8 cellular contexts compared by ENCODE assay signal in genomic region chr20:44609006-44609510, GRCh38. TPM values are rescaled to one million over a fixed set of nuclear protein-coding genes. Genes with fewer than 3 reads are reported as not detected.
DNase-seq lines count a peak whose midpoint lies in the region; ATAC-seq and TF ChIP-seq lines count a peak whose summit lies in the region.

No MANE protein-coding gene starts in this region.

- CTCF ChIA-PET in activated naive CD4-positive, alpha-beta T cell treated with anti-CD3 and anti-CD28 coated beads, Interleukin-2, amount 10 ng/mL, durations not matched to agents 7 days and 5 days (lab: Charles Lee): interaction anchor here (0.6 to 4.4 kb wide), 18 partner anchors 9 to 299 kb away, joined by 3 to 37 read pairs (median 6); partner anchors contain the start of genes PKIG, SERINC3 and TTPAL

- no peak for ATAC-seq in activated naive CD4-positive, alpha-beta T cell treated with anti-CD3 and anti-CD28 coated beads, Interleukin-2, amount 50 U/mL, for 72 hours
- no peak for ATAC-seq in naive thymus-derived CD8-positive, alpha-beta T cell
- ATAC-seq in HG03342 (IDR thresholded peaks at IDR 0.05; ENCODE audit: unreplicated experiment): no peak

- peak overlapping the region; percentile 85 for H3K27ac ChIP-seq in vagina

- H3K4me3 Mint-ChIP-seq in activated naive CD4-positive, alpha-beta T cell treated with anti-CD3 and anti-CD28 coated beads, Interleukin-2, amount 10 ng/mL, durations not matched to agents 7 days and 5 days: no peak overlapping the region
- H3K4me3 Mint-ChIP-seq in naive thymus-derived CD8-positive, alpha-beta T cell: no peak overlapping the region
- no peak overlapping the region for H3K4me3 Mint-ChIP-seq in CD14-positive monocyte

- no peaks in the 10 kb centered on the region for H3K27me3 ChIP-seq in vagina

- intact Hi-C loops in vagina (cut with DNase I) (no loop called here), CD14-positive monocyte (cut with micrococcal nuclease) (loop anchor here (5.0 kb wide), 3 partner anchors 132 to 227 kb away; partner anchors contain the start of gene TTPAL (in 1 of the 2))

- TF ChIP-seq CTCF in vagina (IDR thresholded peaks at IDR 0.05): no peak
- no peak for TF ChIP-seq CTCF in CD14-positive monocyte (IDR thresholded peaks at IDR 0.05)

- H3K4me1 Mint-ChIP-seq in activated naive CD4-positive, alpha-beta T cell treated with anti-CD3 and anti-CD28 coated beads, Interleukin-2, amount 10 ng/mL, durations not matched to agents 7 days and 5 days: peaks cover 20% of the 10 kb centered on the region
- H3K4me1 Mint-ChIP-seq in naive thymus-derived CD8-positive, alpha-beta T cell: peaks cover 15 to 46% (median 35%) of the 10 kb centered on the region in 4 donors
- H3K4me1 Mint-ChIP-seq in CD14-positive monocyte: peaks cover 16% of the 10 kb centered on the region

- H3K9me3 ChIP-seq in vagina: no peaks in the 10 kb centered on the region

- POLR2A ChIA-PET in naive thymus-derived CD8-positive, alpha-beta T cell (lab: Charles Lee): interaction anchor here (0.7 to 3.7 kb wide), 12 partner anchors 9 to 394 kb away, joined by 3 to 47 read pairs (median 10); partner anchors contain the start of genes SERINC3 and TTPAL

- H3K4me1 ChIP-seq in vagina: peaks cover 30% of the 10 kb centered on the region

- no peak for DNase-seq in activated naive CD4-positive, alpha-beta T cell treated with anti-CD3 and anti-CD28 coated beads, Interleukin-2, amount 10 ng/mL, durations not matched to agents 7 days and 5 days
- DNase-seq in activated naive CD4-positive, alpha-beta T cell treated with anti-CD3 and anti-CD28 coated beads, Interleukin-2, amount 50 U/mL, for 72 hours (ENCODE audit: low spot score in 2 of 2): no peak
- DNase-seq in fibroblast of peridontal ligament (ENCODE audit: extremely low read depth) (peak; percentile 34), vagina (ENCODE audit: extremely low spot score in 2 of 2) (no peak), HuH-7.5 (ENCODE audit: low spot score) (no peak), CD14-positive monocyte (ENCODE audit: low spot score) (no peak)
- DNase-seq in naive thymus-derived CD8-positive, alpha-beta T cell: peak in 1 of 10 donors; percentile 34

- H3K4me3 ChIP-seq in vagina: no peak overlapping the region

- H3K36me3 ChIP-seq in vagina: peaks cover 0 to 9% of the 10 kb centered on the region in 2 donors

- no peak for TF ChIP-seq POLR2A in vagina (IDR thresholded peaks at IDR 0.05)

- no peaks in the 10 kb centered on the region for H3K27me3 Mint-ChIP-seq in activated naive CD4-positive, alpha-beta T cell treated with anti-CD3 and anti-CD28 coated beads, Interleukin-2, amount 10 ng/mL, durations not matched to agents 7 days and 5 days
- peaks cover 0 to 3% (median 0%) of the 10 kb centered on the region in 5 donors for H3K27me3 Mint-ChIP-seq in naive thymus-derived CD8-positive, alpha-beta T cell
- H3K27me3 Mint-ChIP-seq in CD14-positive monocyte (ENCODE audit: low read depth in 3 of 3): peaks cover 0 to 3% (median 2%) of the 10 kb centered on the region in 3 donors

- H3K27ac Mint-ChIP-seq in activated naive CD4-positive, alpha-beta T cell treated with anti-CD3 and anti-CD28 coated beads, Interleukin-2, amount 10 ng/mL, durations not matched to agents 7 days and 5 days: peak overlapping the region; percentile 19
- no peak overlapping the region for H3K27ac Mint-ChIP-seq in activated naive CD4-positive, alpha-beta T cell treated with anti-CD3 and anti-CD28 coated beads, Interleukin-2, amount 50 U/mL, for 72 hours
- H3K27ac Mint-ChIP-seq in naive thymus-derived CD8-positive, alpha-beta T cell: peak overlapping the region; percentile 43 to 100 (median 98)
- peak overlapping the region in 1 of 7 donors; percentile 35 for H3K27ac Mint-ChIP-seq in CD14-positive monocyte

- H3K36me3 Mint-ChIP-seq in activated naive CD4-positive, alpha-beta T cell treated with anti-CD3 and anti-CD28 coated beads, Interleukin-2, amount 10 ng/mL, durations not matched to agents 7 days and 5 days: peaks cover 8% of the 10 kb centered on the region
- no peaks in the 10 kb centered on the region for H3K36me3 Mint-ChIP-seq in activated naive CD4-positive, alpha-beta T cell treated with anti-CD3 and anti-CD28 coated beads, Interleukin-2, amount 50 U/mL, for 72 hours
- H3K36me3 Mint-ChIP-seq in naive thymus-derived CD8-positive, alpha-beta T cell: peaks cover 0 to 6% (median 3%) of the 10 kb centered on the region in 3 donors
- peaks cover 3 to 7% of the 10 kb centered on the region in 2 donors for H3K36me3 Mint-ChIP-seq in CD14-positive monocyte

- H3K9me3 Mint-ChIP-seq in activated naive CD4-positive, alpha-beta T cell treated with anti-CD3 and anti-CD28 coated beads, Interleukin-2, amount 10 ng/mL, durations not matched to agents 7 days and 5 days: no peaks in the 10 kb centered on the region
- H3K9me3 Mint-ChIP-seq in activated naive CD4-positive, alpha-beta T cell treated with anti-CD3 and anti-CD28 coated beads, Interleukin-2, amount 50 U/mL, for 72 hours: no peaks in the 10 kb centered on the region
- no peaks in the 10 kb centered on the region for H3K9me3 Mint-ChIP-seq in naive thymus-derived CD8-positive, alpha-beta T cell
- peaks cover 0 to 5% (median 0%) of the 10 kb centered on the region in 7 donors for H3K9me3 Mint-ChIP-seq in CD14-positive monocyte

RNA-seq across cellular contexts. Expression of gene PKIG, which starts 26.7 kb away (rescaled TPM):
- total RNA-seq in activated naive CD4-positive, alpha-beta T cell treated with anti-CD3 and anti-CD28 coated beads, Interleukin-2, amount 50 U/mL, for 72 hours: 10 to 100 TPM in 1 of 2 donors, 1 to 10 TPM in 1; 2.0 to 10.5 TPM
- total RNA-seq in naive thymus-derived CD8-positive, alpha-beta T cell: 1 to 10 TPM; 8.2 to 9.0 TPM
- polyA plus RNA-seq in naive thymus-derived CD8-positive, alpha-beta T cell: 1 to 10 TPM; 6.1 to 8.1 (median 6.4) TPM
- total RNA-seq in vagina: 146 TPM
- under 1 TPM; 0.67 to 0.84 TPM for polyA plus RNA-seq in CD14-positive monocyte

RNA-seq across cellular contexts. Expression of gene ADA, which starts 42.4 kb away (rescaled TPM):
- 10 to 100 TPM; 33.4 to 54.9 TPM for total RNA-seq in activated naive CD4-positive, alpha-beta T cell treated with anti-CD3 and anti-CD28 coated beads, Interleukin-2, amount 50 U/mL, for 72 hours
- 10 to 100 TPM; 24.1 to 24.2 TPM for total RNA-seq in naive thymus-derived CD8-positive, alpha-beta T cell
- 10 to 100 TPM; 31.2 to 47.1 (median 38.2) TPM for polyA plus RNA-seq in naive thymus-derived CD8-positive, alpha-beta T cell
- total RNA-seq in vagina: 25.3 TPM
- polyA plus RNA-seq in CD14-positive monocyte: 10 to 100 TPM; 11.1 to 15.6 TPM

Comparison
In these comparisons a context has a peak if more than half of its experiments do, and no peak if none do; other contexts are left out.
1. H3K27ac Mint-ChIP-seq: peak in activated naive CD4-positive, alpha-beta T cell treated with anti-CD3 and anti-CD28 coated beads, Interleukin-2, amount 10 ng/mL, durations not matched to agents 7 days and 5 days (single experiment) and naive thymus-derived CD8-positive, alpha-beta T cell (10 of 10); none in activated naive CD4-positive, alpha-beta T cell treated with anti-CD3 and anti-CD28 coated beads, Interleukin-2, amount 50 U/mL, for 72 hours (0 of 2).
2. RNA of gene PKIG, which starts 26.7 kb away (total RNA-seq): 146 TPM in vagina (single experiment); 2.0 to 10.5 TPM in activated naive CD4-positive, alpha-beta T cell treated with anti-CD3 and anti-CD28 coated beads, Interleukin-2, amount 50 U/mL, for 72 hours and 8.2 to 9.0 TPM in naive thymus-derived CD8-positive, alpha-beta T cell; every median in the first group is over 10 times any median in the second.